ENCODE assay signal across 12 cellular contexts in genomic region chr1:112937070-112937469, GRCh38. TPM values are rescaled to one million over a fixed set of nuclear protein-coding genes. Genes with fewer than 3 reads are reported as not detected.
DNase-seq lines count a peak whose midpoint lies in the region; ATAC-seq and TF ChIP-seq lines count a peak whose summit lies in the region.
"Had no signal": no experiment of that assay in that cellular context is flagged by ENCODE, and none has a peak within 500 bp of the region (broad histone marks: within the 10 kb centered on the region; RNA-seq: fewer than 3 reads in every experiment).

No MANE protein-coding gene starts in this region.

- H3K4me1 ChIP-seq in smooth muscle cell (ENCODE audit: low read depth) = peaks cover 38% of the 10 kb centered on the region
- H3K4me1 ChIP-seq: lower lobe of right lung had no signal

- H3K9me3 Mint-ChIP-seq in activated T-cell treated with anti-CD3 and anti-CD28 coated beads, Interleukin-2, amount 50 U/mL, for 72 hours = no peaks in the 10 kb centered on the region
- H3K9me3 Mint-ChIP-seq in activated T-cell treated with anti-CD3 and anti-CD28 coated beads, Interleukin-2, amount 50 U/mL, for 24 hours = no peaks in the 10 kb centered on the region
- H3K9me3 Mint-ChIP-seq in endothelial cell (ENCODE audit: unreplicated experiment) = no peaks in the 10 kb centered on the region
- H3K9me3 Mint-ChIP-seq: activated T-helper 1 cell treated with anti-CD3 and anti-CD28 coated beads, Interleukin-12 subunit alpha, Interleukin-12 subunit beta, Interleukin-2, Interleukin-4 antibody, amounts not matched to agents 30 ng/mL and 10 ng/mL and 1 ng/mL, durations not matched to agents 14 hours and 24 hours and 36 hours had no signal

- no peak for ATAC-seq in activated T-cell treated with anti-CD3 and anti-CD28 coated beads, Interleukin-2, amount 50 U/mL, for 72 hours (replicated peaks in 1 of 2)
- no peak for ATAC-seq in HG03159 (IDR thresholded peaks at IDR 0.05; ENCODE audit: unreplicated experiment)
- ATAC-seq: lower lobe of right lung had no signal

- 7% methylated on average over 2 of the region's 2 CpGs for WGBS in smooth muscle cell (ENCODE audit: low lambda C conversion rate)

- H3K27me3 Mint-ChIP-seq in activated T-cell treated with anti-CD3 and anti-CD28 coated beads, Interleukin-2, amount 50 U/mL, for 72 hours (ENCODE audit: low read depth) = no peaks in the 10 kb centered on the region
- H3K27me3 Mint-ChIP-seq in activated T-cell treated with anti-CD3 and anti-CD28 coated beads, Interleukin-2, amount 50 U/mL, for 24 hours = no peaks in the 10 kb centered on the region
- H3K27me3 Mint-ChIP-seq in endothelial cell (ENCODE audit: unreplicated experiment) = no peaks in the 10 kb centered on the region

- DNase-seq in activated T-cell treated with anti-CD3 and anti-CD28 coated beads, Interleukin-2, amount 50 U/mL, for 72 hours = no peak
- DNase-seq in activated T-cell treated with anti-CD3 and anti-CD28 coated beads, Interleukin-2, amount 50 U/mL, for 24 hours = no peak
- peak; percentile 74 for DNase-seq in SK-N-MC (ENCODE audit: low read depth, low spot score)
- peak; percentile 25 for DNase-seq in fibroblast of the aortic adventitia (ENCODE audit: low read depth)
- no peak for DNase-seq in smooth muscle cell (lab: John Stamatoyannopoulos, UW; ENCODE audit: unreplicated experiment)
- DNase-seq in endothelial cell (ENCODE audit: low spot score) = no peak
- no peak for DNase-seq in iPS-NIHi7 (ENCODE audit: extremely low spot score)
- DNase-seq: lower lobe of right lung; NCI-H1092 treated with DMSO at 0.1 percent for 48 hours; NK-92 treated with Interleukin-12 subunit alpha and Interleukin-12 subunit beta, amount 100 ng/mL, for 24 hours had no signal

- H3K36me3 ChIP-seq in SK-N-MC (ENCODE audit: insufficient read depth, low read length) (peaks cover 5% of the 10 kb centered on the region), smooth muscle cell (ENCODE audit: low read depth) (no peaks in the 10 kb centered on the region)
- H3K36me3 ChIP-seq: lower lobe of right lung had no signal

- H3K27ac ChIP-seq in SK-N-MC (peak overlapping the region; percentile 98), smooth muscle cell (ENCODE audit: low read depth) (peak overlapping the region; percentile 66)
- H3K27ac ChIP-seq: lower lobe of right lung had no signal

- H4K20me1 ChIP-seq in smooth muscle cell (ENCODE audit: low read depth) = peaks cover 68% of the 10 kb centered on the region

- H3K9ac ChIP-seq in SK-N-MC (ENCODE audit: insufficient read length) (peak overlapping the region; percentile 42), smooth muscle cell (ENCODE audit: low read depth) (no peak overlapping the region)

- peaks cover 13% of the 10 kb centered on the region for H3F3A ChIP-seq in smooth muscle cell (ENCODE audit: low read depth)

- no peaks in the 10 kb centered on the region for H3K27me3 ChIP-seq in smooth muscle cell (ENCODE audit: low read depth)

- peaks cover 65% of the 10 kb centered on the region for H3K79me2 ChIP-seq in smooth muscle cell (ENCODE audit: low read depth)

- H3K9me3 ChIP-seq in SK-N-MC (ENCODE audit: low read depth, low read length) (no peaks in the 10 kb centered on the region), smooth muscle cell (replicated peaks; ENCODE audit: low read depth) (no peaks in the 10 kb centered on the region)
- H3K9me3 ChIP-seq: lower lobe of right lung had no signal

- peak overlapping the region; percentile 71 for H3K4me2 ChIP-seq in smooth muscle cell

- no peak overlapping the region for H3K4me3 Mint-ChIP-seq in activated T-cell treated with anti-CD3 and anti-CD28 coated beads, Interleukin-2, amount 50 U/mL, for 72 hours
- no peak overlapping the region for H3K4me3 Mint-ChIP-seq in activated T-cell treated with anti-CD3 and anti-CD28 coated beads, Interleukin-2, amount 50 U/mL, for 24 hours
- H3K4me3 Mint-ChIP-seq in endothelial cell (ENCODE audit: unreplicated experiment) = no peak overlapping the region
- H3K4me3 Mint-ChIP-seq: activated T-helper 1 cell treated with anti-CD3 and anti-CD28 coated beads, Interleukin-12 subunit alpha, Interleukin-12 subunit beta, Interleukin-2, Interleukin-4 antibody, amounts not matched to agents 30 ng/mL and 10 ng/mL and 1 ng/mL, durations not matched to agents 14 hours and 24 hours and 36 hours had no signal

- TF ChIP-seq CTCF in fibroblast of the aortic adventitia (IDR thresholded peaks at IDR 0.05; ENCODE audit: insufficient read depth, low read length) (no peak), smooth muscle cell (IDR thresholded peaks at IDR 0.05; ENCODE audit: borderline replicate concordance, insufficient read depth, poor library complexity, severe bottlenecking) (no peak), endothelial cell (IDR thresholded peaks at IDR 0.05; ENCODE audit: unreplicated experiment) (no peak)

- H3K36me3 Mint-ChIP-seq in activated T-cell treated with anti-CD3 and anti-CD28 coated beads, Interleukin-2, amount 50 U/mL, for 72 hours (ENCODE audit: insufficient read depth in 2 of 2) = peaks cover 2 to 6% of the 10 kb centered on the region in 2 donors
- peaks cover 48% of the 10 kb centered on the region for H3K36me3 Mint-ChIP-seq in activated T-cell treated with anti-CD3 and anti-CD28 coated beads, Interleukin-2, amount 50 U/mL, for 24 hours (ENCODE audit: low read depth)
- no peaks in the 10 kb centered on the region for H3K36me3 Mint-ChIP-seq in endothelial cell (ENCODE audit: low read depth, unreplicated experiment)

- H3K4me1 Mint-ChIP-seq in activated T-cell treated with anti-CD3 and anti-CD28 coated beads, Interleukin-2, amount 50 U/mL, for 72 hours (ENCODE audit: low read depth) = peaks cover 47% of the 10 kb centered on the region
- peaks cover 48% of the 10 kb centered on the region for H3K4me1 Mint-ChIP-seq in activated T-cell treated with anti-CD3 and anti-CD28 coated beads, Interleukin-2, amount 50 U/mL, for 24 hours (ENCODE audit: low read depth)
- peaks cover 14% of the 10 kb centered on the region for H3K4me1 Mint-ChIP-seq in endothelial cell (ENCODE audit: unreplicated experiment)

- peak overlapping the region; percentile 69 for H3K4me3 ChIP-seq in SK-N-MC
- no peak overlapping the region for H3K4me3 ChIP-seq in fibroblast of the aortic adventitia (ENCODE audit: low read depth, low read length)
- H3K4me3 ChIP-seq in smooth muscle cell = peak overlapping the region; percentile 2
- H3K4me3 ChIP-seq: lower lobe of right lung had no signal

- no peak overlapping the region for H2AFZ ChIP-seq in smooth muscle cell (ENCODE audit: low read depth)

- peak overlapping the region; percentile 68 for H3K27ac Mint-ChIP-seq in activated T-cell treated with anti-CD3 and anti-CD28 coated beads, Interleukin-2, amount 50 U/mL, for 72 hours
- H3K27ac Mint-ChIP-seq in activated T-cell treated with anti-CD3 and anti-CD28 coated beads, Interleukin-2, amount 50 U/mL, for 24 hours = no peak overlapping the region
- no peak overlapping the region for H3K27ac Mint-ChIP-seq in endothelial cell (ENCODE audit: unreplicated experiment)
- H3K27ac Mint-ChIP-seq: activated T-helper 1 cell treated with anti-CD3 and anti-CD28 coated beads, Interleukin-12 subunit alpha, Interleukin-12 subunit beta, Interleukin-2, Interleukin-4 antibody, amounts not matched to agents 30 ng/mL and 10 ng/mL and 1 ng/mL, durations not matched to agents 14 hours and 24 hours and 36 hours had no signal

RNA-seq across cellular contexts. Expression of gene SLC16A1, which starts 18.9 kb away (rescaled TPM):
- total RNA-seq in activated T-cell treated with anti-CD3 and anti-CD28 coated beads, Interleukin-2, amount 50 U/mL, for 72 hours = 10 to 100 TPM; 55.6 to 70.5 TPM
- total RNA-seq in fibroblast of the aortic adventitia (ENCODE audit: low replicate concordance) (65.5 and 71.9 TPM in 2 replicates), smooth muscle cell (77.7 and 83.7 TPM in 2 replicates), endothelial cell (ENCODE audit: unreplicated experiment) (88.7 TPM)
- 39.6 and 43.9 TPM in 2 replicates for polyA plus RNA-seq in smooth muscle cell

Comparison
In these comparisons a context has a peak if more than half of its experiments do, and no peak if none do; other contexts are left out.
1. DNase-seq: peak in SK-N-MC (single experiment) and fibroblast of the aortic adventitia (single experiment); none in activated T-cell treated with anti-CD3 and anti-CD28 coated beads, Interleukin-2, amount 50 U/mL, for 72 hours (0 of 2), activated T-cell treated with anti-CD3 and anti-CD28 coated beads, Interleukin-2, amount 50 U/mL, for 24 hours (single experiment), smooth muscle cell (single experiment), endothelial cell (single experiment) and iPS-NIHi7 (single experiment).